Comparison of ENCODE assay signal across 1 cellular context in genomic region chr10:3481496-3481895, GRCh38.
TF ChIP-seq lines count a peak whose summit lies in the region.

No MANE protein-coding gene starts in this region.

TF ChIP-seq in SK-N-SH, 30 proteins besides CTCF, POLR2A, EP300 and RAD21 (continued from another document):
- TF ChIP-seq REST (IDR thresholded peaks at IDR 0.05; ENCODE audit: low read depth, low read length) (no peak), ELF1 (IDR thresholded peaks at IDR 0.05) (no peak), FOXM1 (IDR thresholded peaks at IDR 0.05; ENCODE audit: low read depth) (no peak), NFIC (IDR thresholded peaks at IDR 0.05; ENCODE audit: borderline replicate concordance) (no peak)
TF ChIP-seq in SK-N-SH: peak in this region for 0.
